In genomic region chr13:69948016-69948415, GRCh38 we compare ENCODE assay signal across 10 cellular contexts.
A peak's percentile ranks its signal among the peaks of the same experiment; 100 is the strongest.
DNase-seq lines count a peak whose midpoint lies in the region; ATAC-seq, FAIRE-seq and TF ChIP-seq lines count a peak whose summit lies in the region.
"Had no signal": no experiment of that assay in that cellular context is flagged by ENCODE, and none has a peak within 500 bp of the region (broad histone marks: within the 10 kb centered on the region; RNA-seq: fewer than 3 reads in every experiment).

No MANE protein-coding gene starts in this region.

- no peaks in the 10 kb centered on the region for H3K79me2 ChIP-seq in endothelial cell of umbilical vein (ENCODE audit: control insufficient read depth, insufficient read depth, low read length)

- no peaks in the 10 kb centered on the region for H3K4me1 ChIP-seq in endothelial cell of umbilical vein (ENCODE audit: control insufficient read depth, extremely low read depth, insufficient read depth, low read length)

- H3K4me3 ChIP-seq in endothelial cell of umbilical vein (replicated peaks in 1 of 3; ENCODE audit: insufficient read depth in 1 of 3, low read depth in 1 of 3, low read length in 3 of 3) = no peak overlapping the region
- H3K4me3 ChIP-seq: lung had no signal

- no peaks in the 10 kb centered on the region for H3K4me1 Mint-ChIP-seq in activated T-cell treated with anti-CD3 and anti-CD28 coated beads, Interleukin-2, amount 50 U/mL, for 72 hours (ENCODE audit: low read depth)

- no peaks in the 10 kb centered on the region for H3K27me3 ChIP-seq in endothelial cell of umbilical vein (ENCODE audit: control insufficient read depth in 2 of 2, insufficient read depth in 2 of 2, low read length in 2 of 2)

- no peak overlapping the region for H3K27ac ChIP-seq in endothelial cell of umbilical vein (ENCODE audit: insufficient read depth, low read depth, low read length)

- peaks cover 4 to 7% of the 10 kb centered on the region in 2 donors for H3K9me3 Mint-ChIP-seq in activated T-cell treated with anti-CD3 and anti-CD28 coated beads, Interleukin-2, amount 50 U/mL, for 72 hours

- DNase-seq in endothelial cell of umbilical vein (ENCODE audit: low read depth, low spot score) (peak; percentile 78), NCI-H82 treated with DMSO at 0.1 percent for 48 hours (lab: John Stamatoyannopoulos, UW; ENCODE audit: unreplicated experiment) (no peak), T-helper 2 cell (no peak)
- DNase-seq in activated CD4-positive, alpha-beta T cell treated with anti-CD3 and anti-CD28 coated beads for 48 hours = no peak
- DNase-seq in activated T-cell treated with anti-CD3 and anti-CD28 coated beads, Interleukin-2, amount 50 U/mL, for 72 hours = no peak
- DNase-seq: NCI-H146 had no signal

- TF ChIP-seq POLR2A in endothelial cell of umbilical vein (IDR thresholded peaks at IDR 0.05; ENCODE audit: low read depth, low read length) = no peak

- H3K9me3 ChIP-seq in endothelial cell of umbilical vein (replicated peaks; ENCODE audit: control insufficient read depth, insufficient read depth, low read length) = no peaks in the 10 kb centered on the region

- no peaks in the 10 kb centered on the region for H4K20me1 ChIP-seq in endothelial cell of umbilical vein (replicated peaks; ENCODE audit: control insufficient read depth, extremely low read depth, insufficient read depth, low read length)

- peaks cover 2% of the 10 kb centered on the region in 2 donors for H3K36me3 Mint-ChIP-seq in activated T-cell treated with anti-CD3 and anti-CD28 coated beads, Interleukin-2, amount 50 U/mL, for 72 hours (ENCODE audit: insufficient read depth in 2 of 2)

- POLR2A ChIA-PET in endothelial cell of umbilical vein (lab: Charles Lee) = no interaction called here

- intact Hi-C loops in endothelial cell of umbilical vein (cut with micrococcal nuclease) = no loop called here

- no peaks in the 10 kb centered on the region for H3K9me1 ChIP-seq in endothelial cell of umbilical vein (replicated peaks; ENCODE audit: control insufficient read depth, extremely low read depth, insufficient read depth, low read length)

- no peak overlapping the region for H3K4me3 Mint-ChIP-seq in activated T-cell treated with anti-CD3 and anti-CD28 coated beads, Interleukin-2, amount 50 U/mL, for 72 hours

- no peak overlapping the region for H3K9ac ChIP-seq in endothelial cell of umbilical vein (replicated peaks; ENCODE audit: extremely low read depth, insufficient read depth, low read length)

- BruUV-seq in endothelial cell of umbilical vein (replicated peaks; lab: Mats Ljungman, UMichigan) = no TSS peak

- H3K4me2 ChIP-seq in endothelial cell of umbilical vein (ENCODE audit: insufficient read depth, low read length) = no peak overlapping the region

- H2AFZ ChIP-seq in endothelial cell of umbilical vein (ENCODE audit: low read depth, low read length) = no peak overlapping the region

- FAIRE-seq in endothelial cell of umbilical vein (lab: Jason Lieb, UNC) = no peak

- no peaks in the 10 kb centered on the region for H3K27me3 Mint-ChIP-seq in activated T-cell treated with anti-CD3 and anti-CD28 coated beads, Interleukin-2, amount 50 U/mL, for 72 hours (ENCODE audit: low read depth)

- ATAC-seq in GM19043 (IDR thresholded peaks at IDR 0.05; ENCODE audit: low read depth, unreplicated experiment) (peak; percentile 98), HG02610 (IDR thresholded peaks at IDR 0.05; ENCODE audit: unreplicated experiment) (peak; percentile 100), HG03442 (IDR thresholded peaks at IDR 0.05; ENCODE audit: unreplicated experiment) (peak; percentile 96)
- no peak for ATAC-seq in activated T-cell treated with anti-CD3 and anti-CD28 coated beads, Interleukin-2, amount 50 U/mL, for 72 hours (replicated peaks in 1 of 2)

- H3K36me3 ChIP-seq in endothelial cell of umbilical vein (ENCODE audit: control insufficient read depth in 2 of 2, extremely low read depth in 1 of 2, insufficient read depth in 2 of 2, low read length in 2 of 2) = no peaks in the 10 kb centered on the region

- no peak for TF ChIP-seq CTCF in endothelial cell of umbilical vein (IDR thresholded peaks at IDR 0.05; ENCODE audit: extremely low read depth in 1 of 2, insufficient read depth in 1 of 2, low read depth in 1 of 2, low read length in 2 of 2)

- dilution Hi-C loops in endothelial cell of umbilical vein (cut with MboI; ENCODE audit: extremely low pct_ligation_motif_present, low sequenced_read_pairs) = no loop called here

- no peak overlapping the region for H3K27ac Mint-ChIP-seq in activated T-cell treated with anti-CD3 and anti-CD28 coated beads, Interleukin-2, amount 50 U/mL, for 72 hours

- CTCF ChIA-PET in endothelial cell of umbilical vein (lab: Charles Lee) = interaction anchor here (1.3 kb wide), 1 partner anchor 10 kb away, joined by 3 read pairs; no protein-coding TSS in a partner anchor

TF ChIP-seq in endothelial cell of umbilical vein, 7 proteins besides CTCF, POLR2A, EP300 and RAD21:
- TF ChIP-seq MYC (IDR thresholded peaks at IDR 0.05; ENCODE audit: low read depth, low read length) (no peak), EZH2 (IDR thresholded peaks at IDR 0.05; ENCODE audit: borderline replicate concordance, low read depth, low read length, severe bottlenecking) (no peak), MAX (IDR thresholded peaks at IDR 0.05; ENCODE audit: insufficient read depth, insufficient read length) (no peak), JUN (IDR thresholded peaks at IDR 0.05; ENCODE audit: borderline replicate concordance, insufficient read depth, insufficient read length, low read depth) (no peak), GATA2 (IDR thresholded peaks at IDR 0.05; ENCODE audit: insufficient read depth, insufficient read length, low read depth, low read length) (no peak), POLR2AphosphoS5 (IDR thresholded peaks at IDR 0.05; ENCODE audit: insufficient read depth, low read depth, low read length) (no peak), FOS (IDR thresholded peaks at IDR 0.05; ENCODE audit: borderline replicate concordance, insufficient read depth, low read length) (no peak)

Comparison
In these comparisons a context has a peak if more than half of its experiments do, and no peak if none do; other contexts are left out.
1. ATAC-seq: peak in GM19043 (single experiment), HG02610 (single experiment) and HG03442 (single experiment); none in activated T-cell treated with anti-CD3 and anti-CD28 coated beads, Interleukin-2, amount 50 U/mL, for 72 hours (0 of 2).